8 cellular contexts compared by ENCODE assay signal in genomic region chr2:73984922-73985317, GRCh38. TPM values are rescaled to one million over a fixed set of nuclear protein-coding genes. Genes with fewer than 3 reads are reported as not detected.
DNase-seq lines count a peak whose midpoint lies in the region; ATAC-seq and TF ChIP-seq lines count a peak whose summit lies in the region.

No MANE protein-coding gene starts in this region.

- peaks cover 48% of the 10 kb centered on the region for H3K36me3 Mint-ChIP-seq in activated T-cell treated with anti-CD3 and anti-CD28 coated beads, Interleukin-2, amount 50 U/mL, for 24 hours (ENCODE audit: low read depth)
- peaks cover 4% of the 10 kb centered on the region for H3K36me3 Mint-ChIP-seq in glutamatergic neuron (ENCODE audit: unreplicated experiment)

- peak overlapping the region; percentile 38 to 71 (median 49) for H3K4me3 ChIP-seq in skin epidermis

- H3K9me3 Mint-ChIP-seq in activated T-cell treated with anti-CD3 and anti-CD28 coated beads, Interleukin-2, amount 50 U/mL, for 24 hours: no peaks in the 10 kb centered on the region
- H3K9me3 Mint-ChIP-seq in glutamatergic neuron (ENCODE audit: unreplicated experiment): peaks cover 7% of the 10 kb centered on the region

- TF ChIP-seq CTCF in glutamatergic neuron (IDR thresholded peaks at IDR 0.05; ENCODE audit: partially characterized antibody, unreplicated experiment): no peak

- no peak overlapping the region for H3K4me3 Mint-ChIP-seq in activated T-cell treated with anti-CD3 and anti-CD28 coated beads, Interleukin-2, amount 50 U/mL, for 24 hours
- no peak overlapping the region for H3K4me3 Mint-ChIP-seq in glutamatergic neuron (ENCODE audit: unreplicated experiment)

- ATAC-seq in GM21367 (IDR thresholded peaks at IDR 0.05; ENCODE audit: unreplicated experiment): peak; percentile 1

- H3K4me1 Mint-ChIP-seq in activated T-cell treated with anti-CD3 and anti-CD28 coated beads, Interleukin-2, amount 50 U/mL, for 24 hours (ENCODE audit: low read depth): peaks cover 79% of the 10 kb centered on the region
- H3K4me1 Mint-ChIP-seq in glutamatergic neuron (ENCODE audit: low read depth, unreplicated experiment): peaks cover 34% of the 10 kb centered on the region

- peak overlapping the region in 20 of 21 experiments; percentile 83 to 99 (median 94) for H3K27ac ChIP-seq in skin epidermis

- H3K27me3 Mint-ChIP-seq in activated T-cell treated with anti-CD3 and anti-CD28 coated beads, Interleukin-2, amount 50 U/mL, for 24 hours: no peaks in the 10 kb centered on the region
- H3K27me3 Mint-ChIP-seq in glutamatergic neuron (ENCODE audit: unreplicated experiment): peaks cover 18% of the 10 kb centered on the region

- DNase-seq in GDM1 (lab: John Stamatoyannopoulos, UW) (peak; percentile 49), LoVo (ENCODE audit: low spot score) (peak; percentile 37), glutamatergic neuron (peak; percentile 72), DMS79 treated with DMSO at 0.1 percent for 48 hours (lab: John Stamatoyannopoulos, UW) (no peak), EL (no peak)
- peak; percentile 84 for DNase-seq in activated T-cell treated with anti-CD3 and anti-CD28 coated beads, Interleukin-2, amount 50 U/mL, for 24 hours

- H3K27ac Mint-ChIP-seq in activated T-cell treated with anti-CD3 and anti-CD28 coated beads, Interleukin-2, amount 50 U/mL, for 24 hours: no peak overlapping the region
- no peak overlapping the region for H3K27ac Mint-ChIP-seq in glutamatergic neuron (ENCODE audit: unreplicated experiment)

RNA-seq across cellular contexts. Expression of gene TET3, which starts 0.2 kb away (rescaled TPM):
- 92.4 TPM for total RNA-seq in glutamatergic neuron (ENCODE audit: unreplicated experiment)

RNA-seq across cellular contexts. Expression of gene DGUOK, which starts 58.2 kb away (rescaled TPM):
- 96.8 TPM for total RNA-seq in glutamatergic neuron (ENCODE audit: unreplicated experiment)

Comparison
In these comparisons a context has a peak if more than half of its experiments do, and no peak if none do; other contexts are left out.
1. DNase-seq: peak in GDM1 (single experiment), LoVo (single experiment), activated T-cell treated with anti-CD3 and anti-CD28 coated beads, Interleukin-2, amount 50 U/mL, for 24 hours (single experiment) and glutamatergic neuron (single experiment); none in DMS79 treated with DMSO at 0.1 percent for 48 hours (single experiment) and EL (single experiment).